In genomic region chr11:26971961-26972360, GRCh38 we compare ENCODE assay signal across 1 cellular context.
TF ChIP-seq lines count a peak whose summit lies in the region.

No MANE protein-coding gene starts in this region.

TF ChIP-seq in SK-N-SH treated with all-trans-retinoic acid at 6 μM for 48 hours, 23 proteins besides CTCF, POLR2A, EP300 and RAD21 (continued from another document):
- TF ChIP-seq TSHZ2 (CRISPR knock-in tag; IDR thresholded peaks at IDR 0.05) (no peak), BACH2 (CRISPR knock-in tag; IDR thresholded peaks at IDR 0.05; ENCODE audit: borderline replicate concordance) (no peak), TCF4 (CRISPR knock-in tag; IDR thresholded peaks at IDR 0.05; ENCODE audit: borderline replicate concordance) (no peak)
- TF ChIP-seq, protein P1, sequence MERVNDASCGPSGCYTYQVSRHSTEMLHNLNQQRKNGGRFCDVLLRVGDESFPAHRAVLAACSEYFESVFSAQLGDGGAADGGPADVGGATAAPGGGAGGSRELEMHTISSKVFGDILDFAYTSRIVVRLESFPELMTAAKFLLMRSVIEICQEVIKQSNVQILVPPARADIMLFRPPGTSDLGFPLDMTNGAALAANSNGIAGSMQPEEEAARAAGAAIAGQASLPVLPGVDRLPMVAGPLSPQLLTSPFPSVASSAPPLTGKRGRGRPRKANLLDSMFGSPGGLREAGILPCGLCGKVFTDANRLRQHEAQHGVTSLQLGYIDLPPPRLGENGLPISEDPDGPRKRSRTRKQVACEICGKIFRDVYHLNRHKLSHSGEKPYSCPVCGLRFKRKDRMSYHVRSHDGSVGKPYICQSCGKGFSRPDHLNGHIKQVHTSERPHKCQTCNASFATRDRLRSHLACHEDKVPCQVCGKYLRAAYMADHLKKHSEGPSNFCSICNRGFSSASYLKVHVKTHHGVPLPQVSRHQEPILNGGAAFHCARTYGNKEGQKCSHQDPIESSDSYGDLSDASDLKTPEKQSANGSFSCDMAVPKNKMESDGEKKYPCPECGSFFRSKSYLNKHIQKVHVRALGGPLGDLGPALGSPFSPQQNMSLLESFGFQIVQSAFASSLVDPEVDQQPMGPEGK (CRISPR knock-in tag; IDR thresholded peaks at IDR 0.05; ENCODE audit: borderline replicate concordance): no peak
- TF ChIP-seq, protein P2, sequence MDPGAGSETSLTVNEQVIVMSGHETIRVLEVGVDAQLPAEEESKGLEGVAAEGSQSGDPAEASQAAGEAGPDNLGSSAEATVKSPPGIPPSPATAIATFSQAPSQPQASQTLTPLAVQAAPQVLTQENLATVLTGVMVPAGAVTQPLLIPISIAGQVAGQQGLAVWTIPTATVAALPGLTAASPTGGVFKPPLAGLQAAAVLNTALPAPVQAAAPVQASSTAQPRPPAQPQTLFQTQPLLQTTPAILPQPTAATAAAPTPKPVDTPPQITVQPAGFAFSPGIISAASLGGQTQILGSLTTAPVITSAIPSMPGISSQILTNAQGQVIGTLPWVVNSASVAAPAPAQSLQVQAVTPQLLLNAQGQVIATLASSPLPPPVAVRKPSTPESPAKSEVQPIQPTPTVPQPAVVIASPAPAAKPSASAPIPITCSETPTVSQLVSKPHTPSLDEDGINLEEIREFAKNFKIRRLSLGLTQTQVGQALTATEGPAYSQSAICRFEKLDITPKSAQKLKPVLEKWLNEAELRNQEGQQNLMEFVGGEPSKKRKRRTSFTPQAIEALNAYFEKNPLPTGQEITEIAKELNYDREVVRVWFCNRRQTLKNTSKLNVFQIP (CRISPR knock-in tag; IDR thresholded peaks at IDR 0.05; ENCODE audit: borderline replicate concordance, low read depth): no peak
TF ChIP-seq in SK-N-SH treated with all-trans-retinoic acid at 6 μM for 48 hours: peak in this region for 0.
